Comparison of ENCODE assay signal across 30 cellular contexts in the genomic region with DNA sequence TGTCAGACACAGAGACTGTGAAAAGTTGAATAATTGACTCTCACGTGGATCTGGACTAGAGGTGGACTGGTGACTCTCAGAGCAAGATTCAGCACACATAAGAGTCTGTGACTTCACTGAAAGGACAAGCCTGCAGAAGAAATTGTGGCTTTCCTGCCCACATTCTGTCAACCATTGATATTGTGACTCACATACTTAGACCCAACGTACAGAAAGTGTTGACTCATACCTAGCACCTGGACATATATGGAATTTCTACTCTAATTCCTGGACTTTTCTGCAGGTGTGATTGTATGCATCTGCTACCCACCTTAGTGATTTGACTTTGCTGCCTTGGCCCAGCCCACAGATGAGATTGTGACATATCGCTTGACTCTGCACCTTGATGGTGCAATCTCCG. TPM values are rescaled to one million over a fixed set of nuclear protein-coding genes. Genes with fewer than 3 reads are reported as not detected.
"Had no signal": no experiment of that assay in that cellular context is flagged by ENCODE, and none has a peak within 500 bp of the region (broad histone marks: within the 10 kb centered on the region; RNA-seq: fewer than 3 reads in every experiment).

No MANE protein-coding gene starts in this region.

- H3K27ac ChIP-seq: adrenal gland, brain microvascular endothelial cell, gastroesophageal sphincter, hepatocyte, ovary, skin epidermis, tibial nerve, VCaP had no signal

- H3K4me1 ChIP-seq: adrenal gland, gastroesophageal sphincter, tibial nerve had no signal

- H3K9me3 Mint-ChIP-seq: endodermal cell had no signal

- H3K79me2 ChIP-seq: hepatocyte had no signal

- ATAC-seq: gastroesophageal sphincter; left colon; naive thymus-derived CD4-positive, alpha-beta T cell; sciatic nerve had no signal

- H3K4me3 ChIP-seq: adrenal gland, gastroesophageal sphincter, hepatocyte, ovary, skin epidermis, tibial nerve had no signal

- H2AFZ ChIP-seq: hepatocyte had no signal

- H3K27me3 ChIP-seq: adrenal gland, brain microvascular endothelial cell, gastroesophageal sphincter, hepatocyte, ovary, tibial nerve had no signal

- H3K36me3 Mint-ChIP-seq: activated naive CD8-positive, alpha-beta T cell treated with anti-CD3 and anti-CD28 coated beads for 36 hours had no signal

- DNase-seq: activated CD4-positive, alpha-beta T cell treated with anti-CD3 and anti-CD28 coated beads for 4 hours; activated CD4-positive, alpha-beta T cell treated with anti-CD3 and anti-CD28 coated beads, Interleukin-2, amount 50 U/mL, for 48 hours; activated CD8-positive, alpha-beta memory T cell treated with anti-CD3 and anti-CD28 coated beads for 24 hours; activated effector memory CD4-positive, alpha-beta T cell treated with anti-CD3 and anti-CD28 coated beads, Interleukin-2, amount 50 U/mL, for 16 hours; activated naive CD4-positive, alpha-beta T cell treated with anti-CD3 and anti-CD28 coated beads for 36 hours; activated naive CD8-positive, alpha-beta T cell treated with anti-CD3 and anti-CD28 coated beads for 36 hours; adrenal gland; aorta; brain microvascular endothelial cell; caudate nucleus; endodermal cell; islet precursor cell; left colon; midbrain; naive thymus-derived CD4-positive, alpha-beta T cell; ovary; retina; stimulated activated naive CD4-positive, alpha-beta T cell treated with Interleukin-2 at 50 U/mL for 16 hours; T-helper 9 cell had no signal

- H3K9me3 ChIP-seq: adrenal gland, gastroesophageal sphincter had no signal

- H3K4me3 Mint-ChIP-seq: activated naive CD4-positive, alpha-beta T cell treated with anti-CD3 and anti-CD28 coated beads for 36 hours; activated naive CD8-positive, alpha-beta T cell treated with anti-CD3 and anti-CD28 coated beads for 36 hours; dendritic cell treated with granulocyte-macrophage colony-stimulating factor and Interleukin-4, amounts not matched to agents 40 ng/mL and 50 ng/mL, for 4 days; endodermal cell; naive thymus-derived CD4-positive, alpha-beta T cell; T-helper 1 cell treated with Interleukin-12 subunit alpha and Interleukin-12 subunit beta and Interleukin-4 antibody, amounts not matched to agents 30 μg/mL and 1 μg/mL, for 36 hours had no signal

- H3K4me1 Mint-ChIP-seq: activated naive CD8-positive, alpha-beta T cell treated with anti-CD3 and anti-CD28 coated beads for 36 hours; naive thymus-derived CD4-positive, alpha-beta T cell had no signal

- H3K4me2 ChIP-seq: hepatocyte had no signal

- FAIRE-seq: TTC549 had no signal

- H3K36me3 ChIP-seq: adrenal gland, brain microvascular endothelial cell, gastroesophageal sphincter, ovary, tibial nerve had no signal

- H3K27me3 Mint-ChIP-seq: activated naive CD8-positive, alpha-beta T cell treated with anti-CD3 and anti-CD28 coated beads for 36 hours; dendritic cell treated with granulocyte-macrophage colony-stimulating factor and Interleukin-4, amounts not matched to agents 40 ng/mL and 50 ng/mL, for 4 days; naive thymus-derived CD4-positive, alpha-beta T cell; progenitor cell of endocrine pancreas had no signal

- H3K27ac Mint-ChIP-seq: activated naive CD4-positive, alpha-beta T cell treated with anti-CD3 and anti-CD28 coated beads for 36 hours; activated naive CD8-positive, alpha-beta T cell treated with anti-CD3 and anti-CD28 coated beads for 36 hours; dendritic cell treated with granulocyte-macrophage colony-stimulating factor and Interleukin-4, amounts not matched to agents 40 ng/mL and 50 ng/mL, for 4 days; endodermal cell; naive thymus-derived CD4-positive, alpha-beta T cell; progenitor cell of endocrine pancreas; T-helper 1 cell treated with Interleukin-12 subunit alpha and Interleukin-12 subunit beta and Interleukin-4 antibody, amounts not matched to agents 30 μg/mL and 1 μg/mL, for 36 hours had no signal

RNA-seq across cellular contexts. Expression of a gene that starts 15.6 kb away (rescaled TPM):
- polyA plus RNA-seq: aorta; liver; naive thymus-derived CD4-positive, alpha-beta T cell had no signal
